Comparison of ENCODE assay signal across 1 cellular context in the genomic region with DNA sequence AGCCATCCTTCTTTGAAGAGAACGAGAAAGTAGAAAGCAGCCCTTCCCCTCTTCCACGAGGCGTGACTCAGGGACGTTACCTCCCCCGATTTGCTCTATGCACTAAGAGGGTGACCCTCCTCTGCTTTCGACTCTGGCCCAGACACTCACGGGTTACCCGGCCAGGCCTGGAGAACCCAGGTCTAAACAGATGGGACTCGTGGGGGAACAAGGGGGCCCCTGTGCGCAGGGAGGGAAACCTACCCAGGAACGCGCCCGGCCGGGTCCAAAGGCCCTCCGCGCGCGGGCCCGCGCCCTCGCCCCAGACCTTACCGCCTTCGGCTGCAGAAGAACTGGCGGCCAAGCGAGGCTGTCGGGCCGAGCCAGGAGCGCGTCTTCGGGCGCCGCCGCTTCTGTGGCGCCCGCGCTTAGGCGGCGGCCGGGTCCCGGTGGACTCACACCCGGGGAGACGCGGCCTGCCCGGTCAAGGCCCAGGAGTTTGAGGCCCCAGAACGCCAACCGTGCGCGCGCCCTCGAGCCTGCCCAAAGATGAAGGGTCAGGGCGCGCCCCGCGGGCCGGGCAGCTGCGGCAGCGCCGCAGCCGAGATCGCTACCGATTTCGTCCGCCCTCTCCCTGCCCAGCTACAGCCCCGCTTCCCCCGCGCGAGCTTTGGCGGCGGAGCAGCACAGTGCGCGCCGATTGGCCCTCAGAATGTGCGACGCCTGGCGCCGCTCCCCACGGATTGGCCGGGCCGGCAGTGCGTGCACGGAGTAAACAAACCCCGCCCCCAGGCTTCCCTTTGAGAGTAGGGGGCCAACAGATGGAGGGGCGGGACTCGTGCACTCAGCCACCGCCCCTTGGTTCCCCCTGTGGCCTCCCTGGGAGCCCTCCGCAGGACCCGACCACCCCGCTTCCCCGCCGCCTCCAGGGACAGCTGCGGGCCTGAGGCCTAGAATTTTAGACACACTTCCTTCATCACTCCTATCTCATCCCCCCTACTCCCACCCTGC.
A peak's percentile ranks its signal among the peaks of the same experiment; 100 is the strongest.
TF ChIP-seq lines count a peak whose summit lies in the region.

TSS of gene TFDP2 (minus strand) at position 674 of the 990 bp plus-strand sequence. CDS start 47,795 bp downstream, outside the sequence.

TF ChIP-seq in K562, 482 proteins besides CTCF, POLR2A, EP300 and RAD21 (continued from another document):
- peak; percentile 45 for TF ChIP-seq HNRNPLL (IDR thresholded peaks at IDR 0.05; ENCODE audit: low read depth, low read length, poor library complexity, severe bottlenecking)
- peak; percentile 81 for TF ChIP-seq ZFX (CRISPR knock-in tag; IDR thresholded peaks at IDR 0.05)
- no peak for TF ChIP-seq ZBED1 (IDR thresholded peaks at IDR 0.05)
- TF ChIP-seq, protein P1, sequence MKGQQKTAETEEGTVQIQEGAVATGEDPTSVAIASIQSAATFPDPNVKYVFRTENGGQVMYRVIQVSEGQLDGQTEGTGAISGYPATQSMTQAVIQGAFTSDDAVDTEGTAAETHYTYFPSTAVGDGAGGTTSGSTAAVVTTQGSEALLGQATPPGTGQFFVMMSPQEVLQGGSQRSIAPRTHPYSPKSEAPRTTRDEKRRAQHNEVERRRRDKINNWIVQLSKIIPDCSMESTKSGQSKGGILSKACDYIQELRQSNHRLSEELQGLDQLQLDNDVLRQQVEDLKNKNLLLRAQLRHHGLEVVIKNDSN (CRISPR knock-in tag; IDR thresholded peaks at IDR 0.05): no peak
- TF ChIP-seq ARID4B (CRISPR knock-in tag; IDR thresholded peaks at IDR 0.05): no peak
- TF ChIP-seq MEF2D (tag; conservative IDR thresholded peaks at IDR 0.05; ENCODE audit: low read depth): no peak
- TF ChIP-seq RBBP5 (IDR thresholded peaks at IDR 0.05; ENCODE audit: borderline replicate concordance, insufficient read depth, low read length, poor library complexity, severe bottlenecking): peak; percentile 30
- TF ChIP-seq CHD7 (IDR thresholded peaks at IDR 0.05; ENCODE audit: low read depth, low read length): no peak
- TF ChIP-seq, protein P2, sequence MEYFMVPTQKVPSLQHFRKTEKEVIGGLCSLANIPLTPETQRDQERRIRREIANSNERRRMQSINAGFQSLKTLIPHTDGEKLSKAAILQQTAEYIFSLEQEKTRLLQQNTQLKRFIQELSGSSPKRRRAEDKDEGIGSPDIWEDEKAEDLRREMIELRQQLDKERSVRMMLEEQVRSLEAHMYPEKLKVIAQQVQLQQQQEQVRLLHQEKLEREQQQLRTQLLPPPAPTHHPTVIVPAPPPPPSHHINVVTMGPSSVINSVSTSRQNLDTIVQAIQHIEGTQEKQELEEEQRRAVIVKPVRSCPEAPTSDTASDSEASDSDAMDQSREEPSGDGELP (CRISPR knock-in tag; IDR thresholded peaks at IDR 0.05; ENCODE audit: borderline replicate concordance): peak; percentile 33; the same call in 1 of the 2 replicates
- TF ChIP-seq GABPB1 (CRISPR knock-in tag; IDR thresholded peaks at IDR 0.05): 0 out of 2 replicates have a peak, but pooled peaks have one; percentile 31
- TF ChIP-seq CTBP1 (IDR thresholded peaks at IDR 0.05; ENCODE audit: borderline replicate concordance): 0 out of 2 replicates have a peak, but pooled peaks have one; percentile 17
- peak; percentile 74 for TF ChIP-seq RBM25 (IDR thresholded peaks at IDR 0.05; ENCODE audit: low read depth, low read length, severe bottlenecking)
